In the genomic region with DNA sequence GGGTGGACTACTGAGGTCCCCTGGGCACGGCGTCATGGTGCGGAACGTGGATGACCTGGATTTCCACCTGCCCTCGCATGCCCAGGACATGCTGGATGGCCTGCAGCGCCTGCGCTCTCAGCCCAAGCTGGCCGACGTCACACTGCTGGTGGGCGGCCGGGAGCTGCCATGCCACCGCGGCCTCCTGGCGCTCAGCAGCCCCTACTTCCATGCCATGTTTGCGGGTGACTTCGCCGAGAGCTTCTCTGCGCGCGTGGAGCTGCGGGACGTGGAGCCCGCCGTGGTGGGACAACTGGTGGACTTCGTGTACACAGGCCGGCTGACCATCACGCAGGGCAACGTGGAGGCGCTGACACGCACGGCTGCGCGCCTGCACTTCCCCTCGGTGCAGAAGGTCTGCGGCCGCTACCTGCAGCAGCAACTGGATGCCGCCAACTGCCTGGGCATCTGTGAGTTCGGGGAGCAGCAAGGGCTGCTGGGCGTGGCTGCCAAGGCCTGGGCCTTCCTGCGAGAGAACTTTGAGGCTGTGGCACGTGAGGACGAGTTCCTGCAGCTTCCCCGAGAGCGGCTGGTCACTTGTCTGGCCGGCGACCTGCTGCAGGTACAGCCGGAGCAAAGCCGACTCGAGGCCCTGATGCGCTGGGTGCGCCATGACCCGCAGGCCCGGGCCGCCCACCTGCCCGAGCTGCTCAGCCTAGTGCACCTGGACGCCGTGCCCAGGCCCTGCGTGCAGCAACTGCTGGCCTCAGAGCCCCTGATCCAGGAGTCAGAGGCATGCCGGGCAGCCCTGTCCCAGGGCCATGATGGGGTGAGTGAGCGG, we compare ENCODE assay signal across 12 cellular contexts. TPM values are rescaled to one million over a fixed set of nuclear protein-coding genes. Genes with fewer than 3 reads are reported as not detected.
A peak's percentile ranks its signal among the peaks of the same experiment; 100 is the strongest.
DNase-seq lines count a peak whose midpoint lies in the region; ATAC-seq and TF ChIP-seq lines count a peak whose summit lies in the region.
"Had no signal": no experiment of that assay in that cellular context is flagged by ENCODE, and none has a peak within 500 bp of the region (broad histone marks: within the 10 kb centered on the region; RNA-seq: fewer than 3 reads in every experiment).

No MANE protein-coding gene starts in this region.

- H3K36me3 ChIP-seq in Loucy (ENCODE audit: insufficient read depth, low read length) = no peaks in the 10 kb centered on the region
- H3K36me3 ChIP-seq in skeletal muscle satellite cell (ENCODE audit: insufficient read depth, low read length) = no peaks in the 10 kb centered on the region
- H3K36me3 ChIP-seq in MM.1S (replicated peaks; ENCODE audit: insufficient read depth, low read length) = no peaks in the 10 kb centered on the region

- H3K4me3 Mint-ChIP-seq in CD14-positive monocyte = no peak overlapping the region
- no peak overlapping the region for H3K4me3 Mint-ChIP-seq in dendritic cell treated with granulocyte-macrophage colony-stimulating factor and Interleukin-4, amounts not matched to agents 40 ng/mL and 50 ng/mL, for 4 days
- H3K4me3 Mint-ChIP-seq: IgD-negative memory B cell had no signal

- H2AFZ ChIP-seq in Loucy (ENCODE audit: low read length) (no peak overlapping the region), MM.1S (ENCODE audit: low read length) (no peak overlapping the region)

- H3K27ac ChIP-seq in MM.1S (ENCODE audit: low read length) = no peak overlapping the region

- H3F3A ChIP-seq in Loucy (ENCODE audit: low read depth) = no peaks in the 10 kb centered on the region
- H3F3A ChIP-seq in MM.1S (ENCODE audit: insufficient read depth, low read length) = no peaks in the 10 kb centered on the region

- H3K9me2 ChIP-seq in Loucy (replicated peaks; ENCODE audit: low read depth, low read length) (no peaks in the 10 kb centered on the region), MM.1S (replicated peaks; ENCODE audit: insufficient read depth, low read length) (no peaks in the 10 kb centered on the region)

- no peaks in the 10 kb centered on the region for H3K27me3 ChIP-seq in Loucy (ENCODE audit: insufficient read depth, low read length, poor library complexity, severe bottlenecking)
- no peaks in the 10 kb centered on the region for H3K27me3 ChIP-seq in skeletal muscle satellite cell (ENCODE audit: control insufficient read depth, insufficient read depth, low read length)
- H3K27me3 ChIP-seq in MM.1S (replicated peaks; ENCODE audit: insufficient read depth, low read length) = no peaks in the 10 kb centered on the region; the same call in 1 of the 2 replicates

- peak overlapping the region in 4 of 7 donors; percentile 86 to 98 (median 96) for H3K27ac Mint-ChIP-seq in CD14-positive monocyte
- H3K27ac Mint-ChIP-seq in dendritic cell treated with granulocyte-macrophage colony-stimulating factor and Interleukin-4, amounts not matched to agents 40 ng/mL and 50 ng/mL, for 4 days = peak overlapping the region; percentile 84
- H3K27ac Mint-ChIP-seq: IgD-negative memory B cell had no signal

- no peak for ATAC-seq in GM18858 (IDR thresholded peaks at IDR 0.05; ENCODE audit: unreplicated experiment)

- TF ChIP-seq CTCF in CD14-positive monocyte (IDR thresholded peaks at IDR 0.05) = no peak
- TF ChIP-seq CTCF in Loucy (conservative IDR thresholded peaks at IDR 0.05; ENCODE audit: low read length) = no peak
- TF ChIP-seq CTCF in MM.1S (IDR thresholded peaks at IDR 0.05; ENCODE audit: low read length) = no peak

- H3K9me3 ChIP-seq in Loucy (ENCODE audit: insufficient read depth, low read depth, low read length) = no peaks in the 10 kb centered on the region
- H3K9me3 ChIP-seq in skeletal muscle satellite cell (replicated peaks; ENCODE audit: low read length) = no peaks in the 10 kb centered on the region
- no peaks in the 10 kb centered on the region for H3K9me3 ChIP-seq in MM.1S (replicated peaks; ENCODE audit: insufficient read depth, low read length)

- peak overlapping the region; percentile 49 for H3K9ac ChIP-seq in Loucy (ENCODE audit: low read depth, low read length, poor library complexity, severe bottlenecking)
- H3K9ac ChIP-seq in skeletal muscle satellite cell (ENCODE audit: low read depth, low read length) = no peak overlapping the region
- H3K9ac ChIP-seq in MM.1S (ENCODE audit: low read length) = no peak overlapping the region

- H3K79me2 ChIP-seq in Loucy (ENCODE audit: insufficient read depth, low read length) (no peaks in the 10 kb centered on the region), MM.1S (ENCODE audit: low read length) (no peaks in the 10 kb centered on the region)

- H3K4me1 ChIP-seq in Loucy (ENCODE audit: insufficient read depth, low read length, poor library complexity, severe bottlenecking) = peaks cover 17% of the 10 kb centered on the region
- peaks cover 63% of the 10 kb centered on the region for H3K4me1 ChIP-seq in skeletal muscle satellite cell (ENCODE audit: control insufficient read depth, insufficient read depth, low read length)
- no peaks in the 10 kb centered on the region for H3K4me1 ChIP-seq in MM.1S (ENCODE audit: low read length)

- intact Hi-C loops in CD14-positive monocyte (cut with micrococcal nuclease) = no loop called here
- intact Hi-C loops in dendritic cell treated with granulocyte-macrophage colony-stimulating factor and Interleukin-4, amounts not matched to agents 40 ng/mL and 50 ng/mL, for 4 days (cut with micrococcal nuclease) = no loop called here

- no peaks in the 10 kb centered on the region for H3K36me3 Mint-ChIP-seq in CD14-positive monocyte
- no peaks in the 10 kb centered on the region for H3K36me3 Mint-ChIP-seq in dendritic cell treated with granulocyte-macrophage colony-stimulating factor and Interleukin-4, amounts not matched to agents 40 ng/mL and 50 ng/mL, for 4 days (ENCODE audit: low read depth)
- H3K36me3 Mint-ChIP-seq: IgD-negative memory B cell had no signal

- H3K4me1 Mint-ChIP-seq in CD14-positive monocyte = peaks cover 55% of the 10 kb centered on the region
- H3K4me1 Mint-ChIP-seq in dendritic cell treated with granulocyte-macrophage colony-stimulating factor and Interleukin-4, amounts not matched to agents 40 ng/mL and 50 ng/mL, for 4 days (ENCODE audit: low read depth) = peaks cover 73% of the 10 kb centered on the region

- peaks cover 0 to 2% (median 0%) of the 10 kb centered on the region in 3 donors for H3K27me3 Mint-ChIP-seq in CD14-positive monocyte (ENCODE audit: low read depth in 3 of 3)
- peaks cover 1% of the 10 kb centered on the region for H3K27me3 Mint-ChIP-seq in dendritic cell treated with granulocyte-macrophage colony-stimulating factor and Interleukin-4, amounts not matched to agents 40 ng/mL and 50 ng/mL, for 4 days

- H3K4me3 ChIP-seq in Loucy (ENCODE audit: low read length, poor library complexity, severe bottlenecking) (no peak overlapping the region), skeletal muscle satellite cell (ENCODE audit: low read length) (peak overlapping the region; percentile 34), MM.1S (ENCODE audit: low read length) (no peak overlapping the region)

- H3K9me3 Mint-ChIP-seq in CD14-positive monocyte = peaks cover 0 to 4% (median 0%) of the 10 kb centered on the region in 7 donors
- no peaks in the 10 kb centered on the region for H3K9me3 Mint-ChIP-seq in dendritic cell treated with granulocyte-macrophage colony-stimulating factor and Interleukin-4, amounts not matched to agents 40 ng/mL and 50 ng/mL, for 4 days
- H3K9me3 Mint-ChIP-seq: IgD-negative memory B cell had no signal

- no peak for DNase-seq in CD14-positive monocyte (ENCODE audit: low spot score)
- no peak for DNase-seq in MM.1S
- DNase-seq in NCI-H2171 (lab: John Stamatoyannopoulos, UW) = no peak
- DNase-seq: H7, NCI-H446, NCI-H748 treated with DMSO at 0.1 percent for 48 hours had no signal

- H3K4me2 ChIP-seq in Loucy (ENCODE audit: low read depth, low read length, poor library complexity, severe bottlenecking) (peak overlapping the region; percentile 37), skeletal muscle satellite cell (ENCODE audit: low read length) (peak overlapping the region; percentile 75), MM.1S (ENCODE audit: low read depth, low read length) (no peak overlapping the region)

- H4K20me1 ChIP-seq in Loucy (ENCODE audit: insufficient read depth, low read length, poor library complexity, severe bottlenecking) = no peaks in the 10 kb centered on the region
- no peaks in the 10 kb centered on the region for H4K20me1 ChIP-seq in MM.1S (ENCODE audit: insufficient read depth, low read length)

RNA-seq across cellular contexts. Expression of a gene that starts 2.5 kb away (rescaled TPM):
- polyA plus RNA-seq in CD14-positive monocyte = under 1 TPM in 1 of 2 donors, not detected in 1; 0.14 TPM
- under 0.01 and 5.5 TPM in 2 replicates for total RNA-seq in skeletal muscle satellite cell (2012; rRNA removed)
- polyA plus RNA-seq: AG04450, IgD-negative memory B cell had no signal

RNA-seq across cellular contexts. Expression of a gene that starts 17.8 kb away (rescaled TPM):
- polyA plus RNA-seq in CD14-positive monocyte = not detected
- 2.0 and 10.7 TPM in 2 replicates for total RNA-seq in skeletal muscle satellite cell (2012; rRNA removed)
- polyA plus RNA-seq: IgD-negative memory B cell had no signal

RNA-seq across cellular contexts. Expression of a gene that starts 40.8 kb away (rescaled TPM):
- polyA plus RNA-seq in CD14-positive monocyte = not detected
- total RNA-seq in skeletal muscle satellite cell (2012; rRNA removed) = 2.4 and 8.4 TPM in 2 replicates
